18 cellular contexts compared by ENCODE assay signal in genomic region chr10:963613-964012, GRCh38. TPM values are rescaled to one million over a fixed set of nuclear protein-coding genes. Genes with fewer than 3 reads are reported as not detected.
A peak's percentile ranks its signal among the peaks of the same experiment; 100 is the strongest.
DNase-seq lines count a peak whose midpoint lies in the region; ATAC-seq, FAIRE-seq and TF ChIP-seq lines count a peak whose summit lies in the region.
"Had no signal": no experiment of that assay in that cellular context is flagged by ENCODE, and none has a peak within 500 bp of the region (broad histone marks: within the 10 kb centered on the region; RNA-seq: fewer than 3 reads in every experiment).

No MANE protein-coding gene starts in this region.

- in situ Hi-C loops in GM23248 (cut with MboI), result no loop called here
- in situ Hi-C loops in K562 (cut with MboI), result no loop called here

- no peaks in the 10 kb centered on the region for H3K36me3 ChIP-seq in GM23248 (ENCODE audit: low read depth)
- H3K36me3 ChIP-seq in K562 (ENCODE audit: control insufficient read depth, insufficient read depth, low read length), result no peaks in the 10 kb centered on the region
- H3K36me3 ChIP-seq in osteoblast (ENCODE audit: insufficient read depth, low read length), result no peaks in the 10 kb centered on the region
- no peaks in the 10 kb centered on the region for H3K36me3 ChIP-seq in H7 (replicated peaks; ENCODE audit: control insufficient read depth, insufficient read depth, low read length)
- H3K36me3 ChIP-seq: HAP-1 had no signal

- H2AFZ ChIP-seq in GM23248 (no peak overlapping the region), K562 (ENCODE audit: low read depth, low read length) (peak overlapping the region; percentile 46), osteoblast (ENCODE audit: low read length) (no peak overlapping the region)

- H3K9me1 ChIP-seq in K562 (ENCODE audit: control insufficient read depth, insufficient read depth, low read length), result no peaks in the 10 kb centered on the region

- FAIRE-seq in K562 (lab: Jason Lieb, UNC), result peak; percentile 44
- FAIRE-seq: A549, D721Med, H1 had no signal

- intact Hi-C loops in K562 (cut with micrococcal nuclease), result no loop called here

- POLR2A ChIA-PET in K562 (lab: Yijun Ruan, JAX), result interaction anchor here (1.2 kb wide), 1 partner anchor 10 kb away, joined by 4 read pairs; no protein-coding TSS in a partner anchor

- BruUV-seq in K562 (replicated peaks; lab: Mats Ljungman, UMichigan), result no TSS peak

- peak overlapping the region in 1 of 2 donors; percentile 12 for H3K27ac Mint-ChIP-seq in natural killer cell treated with Interleukin-12 subunit alpha and Interleukin-12 subunit beta and Interleukin-15 and Interleukin-18, amount 100 ng/mL, for 72 hours
- H3K27ac Mint-ChIP-seq: CD4-positive, alpha-beta T cell had no signal

- TF ChIP-seq POLR2A in K562 (conservative IDR thresholded peaks at IDR 0.05), result no peak

- no peak overlapping the region for H3K9ac ChIP-seq in GM23248
- H3K9ac ChIP-seq in K562 (ENCODE audit: insufficient read depth in 1 of 2, low read depth in 2 of 2, low read length in 2 of 2), result no peak overlapping the region

- H3K9me3 ChIP-seq in GM23248 (ENCODE audit: low read depth) (no peaks in the 10 kb centered on the region), K562 (replicated peaks; ENCODE audit: control insufficient read depth, insufficient read depth, low read depth, low read length) (no peaks in the 10 kb centered on the region), osteoblast (ENCODE audit: low read depth, low read length) (no peaks in the 10 kb centered on the region)
- H3K9me3 ChIP-seq: A549, Caco-2 had no signal

- WGBS in GM23248 (ENCODE audit: low coverage in 1 of 2, low lambda C conversion rate in 2 of 2, missing lambda C conversion rate in 2 of 2), 2 experiments, result 58 to 66% methylated on average over 4 of the region's 4 CpGs
- 23% methylated on average over 4 of the region's 4 CpGs for WGBS in K562 (ENCODE audit: insufficient coverage, low coverage, missing lambda C conversion rate)

- TF ChIP-seq EP300 in K562 (IDR thresholded peaks at IDR 0.05; ENCODE audit: low read length), result no peak

- TF ChIP-seq CTCF in K562 (IDR thresholded peaks at IDR 0.05 in 2 of 3, conservative IDR thresholded peaks at IDR 0.05 in 1 of 3; ENCODE audit: insufficient read depth in 2 of 3, low read depth in 1 of 3, low read length in 3 of 3) (no peak), osteoblast (IDR thresholded peaks at IDR 0.05; ENCODE audit: extremely low read depth, low read depth, low read length) (no peak)

- H3F3A ChIP-seq in GM23248 (ENCODE audit: insufficient read depth), result no peaks in the 10 kb centered on the region

- no peaks in the 10 kb centered on the region for H3K79me2 ChIP-seq in GM23248 (ENCODE audit: insufficient read depth)
- no peaks in the 10 kb centered on the region for H3K79me2 ChIP-seq in K562 (ENCODE audit: control insufficient read depth, insufficient read depth, low read length)
- no peaks in the 10 kb centered on the region for H3K79me2 ChIP-seq in osteoblast (ENCODE audit: insufficient read depth, low read length)

- ATAC-seq in K562, result peak; percentile 74
- ATAC-seq in natural killer cell treated with Interleukin-12 subunit alpha and Interleukin-12 subunit beta and Interleukin-15 and Interleukin-18, amount 100 ng/mL, for 72 hours, result no peak
- ATAC-seq: A549 had no signal

- DNase-seq in NCI-H82 (lab: John Stamatoyannopoulos, UW), result peak; percentile 3
- DNase-seq in NCI-H82 treated with DMSO at 0.1 percent for 48 hours (lab: John Stamatoyannopoulos, UW; ENCODE audit: unreplicated experiment), result no peak
- DNase-seq in GM23248, result peak; percentile 14
- DNase-seq in K562 (ENCODE audit: extremely low read depth in 1 of 4, low spot score in 3 of 4), result peak in 1 of 4 experiments; percentile 25
- peak; percentile 6 for DNase-seq in osteoblast (ENCODE audit: insufficient read length, low spot score, missing footprints)
- no peak for DNase-seq in natural killer cell treated with Interleukin-12 subunit alpha and Interleukin-12 subunit beta and Interleukin-15 and Interleukin-18, amount 100 ng/mL, for 72 hours (ENCODE audit: low spot score)
- DNase-seq in H7, result no peak
- DNase-seq: AML-193; Caco-2; CD4-positive, alpha-beta T cell; DMS79 treated with DMSO at 0.1 percent for 48 hours; GF-D8 had no signal

- H3K4me1 ChIP-seq in GM23248 (ENCODE audit: insufficient read depth) (no peaks in the 10 kb centered on the region), K562 (replicated peaks in 1 of 2; ENCODE audit: control insufficient read depth in 2 of 2, insufficient read depth in 2 of 2, low read length in 2 of 2) (peaks cover 0 to 8% of the 10 kb centered on the region in 2 experiments; a peak in 3 of 5 replicates), osteoblast (ENCODE audit: insufficient read depth, low read length) (no peaks in the 10 kb centered on the region)
- H3K4me1 ChIP-seq: A549, HAP-1 had no signal

- H3K36me3 Mint-ChIP-seq in natural killer cell treated with Interleukin-12 subunit alpha and Interleukin-12 subunit beta and Interleukin-15 and Interleukin-18, amount 100 ng/mL, for 72 hours, result no peaks in the 10 kb centered on the region

- H3K4me3 ChIP-seq in GM23248, result no peak overlapping the region
- H3K4me3 ChIP-seq in K562, result no peak overlapping the region
- H3K4me3 ChIP-seq in osteoblast (ENCODE audit: insufficient read depth, low read length), result no peak overlapping the region
- no peak overlapping the region for H3K4me3 ChIP-seq in H7 (ENCODE audit: insufficient read depth, low read depth, low read length)
- H3K4me3 ChIP-seq: A549, HAP-1 had no signal

- H3K4me3 Mint-ChIP-seq in natural killer cell treated with Interleukin-12 subunit alpha and Interleukin-12 subunit beta and Interleukin-15 and Interleukin-18, amount 100 ng/mL, for 72 hours, result no peak overlapping the region
- H3K4me3 Mint-ChIP-seq: CD4-positive, alpha-beta T cell had no signal

- no peak overlapping the region for H3K27ac ChIP-seq in GM23248
- no peak overlapping the region for H3K27ac ChIP-seq in K562 (ENCODE audit: extremely low read depth, low read depth, low read length)
- H3K27ac ChIP-seq in osteoblast (ENCODE audit: low read depth, low read length), result no peak overlapping the region
- H3K27ac ChIP-seq: 22Rv1, A549, C4-2B had no signal

- peaks cover 9 to 21% of the 10 kb centered on the region in 2 donors for H3K27me3 Mint-ChIP-seq in natural killer cell treated with Interleukin-12 subunit alpha and Interleukin-12 subunit beta and Interleukin-15 and Interleukin-18, amount 100 ng/mL, for 72 hours

- no peaks in the 10 kb centered on the region for H3K9me2 ChIP-seq in GM23248 (ENCODE audit: insufficient read depth)

- H3K27me3 ChIP-seq in GM23248 (replicated peaks; ENCODE audit: insufficient read depth), result peaks cover 4% of the 10 kb centered on the region; the same call in 1 of the 2 replicates
- peaks cover 28 to 42% of the 10 kb centered on the region in 2 experiments; a peak in 4 of 5 replicates for H3K27me3 ChIP-seq in K562 (ENCODE audit: control insufficient read depth in 2 of 2, insufficient read depth in 2 of 2, low read length in 2 of 2)
- no peaks in the 10 kb centered on the region for H3K27me3 ChIP-seq in osteoblast (ENCODE audit: insufficient read depth, low read length)
- no peaks in the 10 kb centered on the region for H3K27me3 ChIP-seq in H7 (ENCODE audit: control insufficient read depth, insufficient read depth, low read length)

- H4K20me1 ChIP-seq in GM23248 (ENCODE audit: insufficient read depth), result no peaks in the 10 kb centered on the region
- no peaks in the 10 kb centered on the region for H4K20me1 ChIP-seq in K562 (replicated peaks; ENCODE audit: control insufficient read depth, insufficient read depth, low read length)
- H4K20me1 ChIP-seq in osteoblast (ENCODE audit: insufficient read depth, low read length), result no peaks in the 10 kb centered on the region

- TF ChIP-seq RAD21 in K562 (CRISPR knock-in tag; conservative IDR thresholded peaks at IDR 0.05 in 1 of 2, IDR thresholded peaks at IDR 0.05 in 1 of 2), result no peak

- peaks cover 0 to 2% of the 10 kb centered on the region in 2 donors for H3K4me1 Mint-ChIP-seq in natural killer cell treated with Interleukin-12 subunit alpha and Interleukin-12 subunit beta and Interleukin-15 and Interleukin-18, amount 100 ng/mL, for 72 hours (ENCODE audit: low read depth in 2 of 2)

- H3K4me2 ChIP-seq in GM23248 (ENCODE audit: unreplicated experiment), result no peak overlapping the region
- H3K4me2 ChIP-seq in K562 (ENCODE audit: insufficient read depth, low read length), result no peak overlapping the region
- no peak overlapping the region for H3K4me2 ChIP-seq in osteoblast (ENCODE audit: insufficient read depth, low read length)
- H3K4me2 ChIP-seq: A549 had no signal

- H3K9me3 Mint-ChIP-seq in natural killer cell treated with Interleukin-12 subunit alpha and Interleukin-12 subunit beta and Interleukin-15 and Interleukin-18, amount 100 ng/mL, for 72 hours, result no peaks in the 10 kb centered on the region
- H3K9me3 Mint-ChIP-seq: CD4-positive, alpha-beta T cell had no signal

- CTCF ChIA-PET in K562 (lab: Yijun Ruan, JAX; ENCODE audit: low intra/inter-chr PET ratio), result no interaction called here

RNA-seq across cellular contexts. Expression of gene GTPBP4, which starts 24.6 kb away (rescaled TPM):
- total RNA-seq in GM23248 (2014; rRNA removed; shearing (Covaris generic)), result 32.1 and 34.3 TPM in 2 replicates
- polyA plus RNA-seq in GM23248 (2016; fragmentation: Nextera tagmentation; extraction: Ambion mirVana) (71.6 and 72.0 TPM in 2 replicates), K562 (2011; rRNA removed) (63.2 and 79.0 TPM in 2 replicates), K562 (2014; fragmentation: Illumina TruSeq; extraction: Trizol) (102 and 118 TPM in 2 replicates), K562 (2014; fragmentation: Nextera tagmentation; extraction: Ambion mirVana) (100 to 1,000 TPM in 1 of 2 experiments, 10 to 100 TPM in 1; 88.2 to 128 TPM), K562 (2014; rRNA removed) (135 TPM in 2 replicates)
- total RNA-seq in K562 (2011; cell fraction: chromatin; rRNA removed; ENCODE audit: low replicate concordance), result 152 and 161 TPM in 2 replicates
- total RNA-seq in K562 (2011; cell fraction: nucleolus; rRNA removed), result 89.4 and 92.6 TPM in 2 replicates
- total RNA-seq in K562 (2011; cell fraction: nucleoplasm; rRNA removed), result 101 and 119 TPM in 2 replicates
- total RNA-seq in K562 (2014; rRNA removed) (139 and 155 TPM in 2 replicates), K562 (2014; rRNA removed; fragmentation: Illumina TruSeq; extraction: Trizol) (147 and 176 TPM in 2 replicates), K562 (2015; rRNA removed; fragmentation: Illumina TruSeq; extraction: Trizol) (119 and 121 TPM in 2 replicates), K562 (2021) (113 and 128 TPM in 2 replicates), osteoblast (25.0 and 27.1 TPM in 2 replicates)
- polyA plus RNA-seq in K562 (2011; cell fraction: cytosol; rRNA removed), result 23.3 and 31.7 TPM in 2 replicates
- polyA plus RNA-seq in K562 (2011; cell fraction: nucleus; rRNA removed), result 66.4 and 72.5 TPM in 2 replicates
- 54.3 and 75.5 TPM in 2 replicates for polyA plus RNA-seq in K562 (2012)
- polyA minus RNA-seq in K562 (2011; rRNA and poly(A)+ RNA removed), result 51.2 and 60.2 TPM in 2 replicates
- 24.7 and 30.6 TPM in 2 replicates for polyA minus RNA-seq in K562 (2011; cell fraction: cytosol; rRNA and poly(A)+ RNA removed)
- polyA minus RNA-seq in K562 (2011; cell fraction: nucleus; rRNA and poly(A)+ RNA removed), result 42.3 and 61.3 TPM in 2 replicates
- 100 to 1,000 TPM; 123 to 160 TPM for total RNA-seq in natural killer cell treated with Interleukin-12 subunit alpha and Interleukin-12 subunit beta and Interleukin-15 and Interleukin-18, amount 100 ng/mL, for 72 hours
- total RNA-seq in H7 (2014; rRNA removed; shearing (Covaris generic)), result 40.8 and 53.7 TPM in 2 replicates

RNA-seq across cellular contexts. Expression of gene LARP4B, which starts 32.1 kb away (rescaled TPM):
- 30.8 and 31.9 TPM in 2 replicates for total RNA-seq in GM23248 (2014; rRNA removed; shearing (Covaris generic))
- polyA plus RNA-seq in GM23248 (2016; fragmentation: Nextera tagmentation; extraction: Ambion mirVana) (20.5 and 20.7 TPM in 2 replicates), K562 (2011; rRNA removed) (63.1 and 64.1 TPM in 2 replicates), K562 (2014; fragmentation: Illumina TruSeq; extraction: Trizol) (38.5 and 44.0 TPM in 2 replicates), K562 (2014; fragmentation: Nextera tagmentation; extraction: Ambion mirVana) (10 to 100 TPM; 11.8 to 21.0 TPM), K562 (2014; rRNA removed) (42.6 and 46.6 TPM in 2 replicates)
- 210 and 214 TPM in 2 replicates for total RNA-seq in K562 (2011; cell fraction: chromatin; rRNA removed; ENCODE audit: low replicate concordance)
- total RNA-seq in K562 (2011; cell fraction: nucleolus; rRNA removed), result 107 and 116 TPM in 2 replicates
- total RNA-seq in K562 (2011; cell fraction: nucleoplasm; rRNA removed), result 149 and 184 TPM in 2 replicates
- total RNA-seq in K562 (2014; rRNA removed) (48.4 and 61.7 TPM in 2 replicates), K562 (2014; rRNA removed; fragmentation: Illumina TruSeq; extraction: Trizol) (28.3 and 28.6 TPM in 2 replicates), K562 (2015; rRNA removed; fragmentation: Illumina TruSeq; extraction: Trizol) (37.3 and 39.0 TPM in 2 replicates), K562 (2021) (128 and 130 TPM in 2 replicates), osteoblast (44.5 and 46.0 TPM in 2 replicates)
- polyA plus RNA-seq in K562 (2011; cell fraction: cytosol; rRNA removed), result 38.4 and 38.9 TPM in 2 replicates
- 106 and 107 TPM in 2 replicates for polyA plus RNA-seq in K562 (2011; cell fraction: nucleus; rRNA removed)
- 21.5 and 41.5 TPM in 2 replicates for polyA plus RNA-seq in K562 (2012)
- 95.3 and 108 TPM in 2 replicates for polyA minus RNA-seq in K562 (2011; rRNA and poly(A)+ RNA removed)
- 55.8 and 69.2 TPM in 2 replicates for polyA minus RNA-seq in K562 (2011; cell fraction: cytosol; rRNA and poly(A)+ RNA removed)
- 70.0 and 104 TPM in 2 replicates for polyA minus RNA-seq in K562 (2011; cell fraction: nucleus; rRNA and poly(A)+ RNA removed)
- 100 to 1,000 TPM; 130 to 242 TPM for total RNA-seq in natural killer cell treated with Interleukin-12 subunit alpha and Interleukin-12 subunit beta and Interleukin-15 and Interleukin-18, amount 100 ng/mL, for 72 hours
- total RNA-seq in H7 (2014; rRNA removed; shearing (Covaris generic)), result 31.3 and 36.9 TPM in 2 replicates

Comparison
In these comparisons a context has a peak if more than half of its experiments do, and no peak if none do; other contexts are left out.
1. DNase-seq: peak in NCI-H82 (single experiment), GM23248 (single experiment) and osteoblast (single experiment); none in NCI-H82 treated with DMSO at 0.1 percent for 48 hours (single experiment), natural killer cell treated with Interleukin-12 subunit alpha and Interleukin-12 subunit beta and Interleukin-15 and Interleukin-18, amount 100 ng/mL, for 72 hours (single experiment) and H7 (single experiment).